10 cellular contexts compared by ENCODE assay signal in the genomic region with DNA sequence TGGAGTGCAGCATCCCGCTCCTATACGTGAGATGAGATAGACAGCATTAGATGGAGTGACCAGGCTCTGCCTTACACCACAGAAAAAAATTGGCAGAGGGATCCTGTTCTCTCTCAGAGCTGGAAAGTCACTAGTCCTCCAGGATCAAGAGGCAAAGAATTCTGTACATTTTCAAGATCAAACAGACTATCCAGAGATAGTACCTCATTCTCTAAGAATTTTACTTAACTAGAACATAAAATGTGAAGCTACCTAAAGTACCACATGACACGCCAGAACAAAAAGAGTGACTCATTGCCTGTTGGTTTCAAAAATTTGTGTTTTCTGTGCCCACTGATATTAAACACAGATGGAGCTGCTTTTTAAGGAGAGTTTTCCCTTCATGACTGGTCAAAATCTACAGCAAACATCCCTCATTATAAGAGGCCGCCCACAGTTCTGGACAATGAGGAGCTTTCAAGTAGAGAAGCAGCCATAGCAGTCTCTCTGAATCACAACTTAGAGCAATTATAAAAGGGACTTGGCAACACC. TPM values are rescaled to one million over a fixed set of nuclear protein-coding genes. Genes with fewer than 3 reads are reported as not detected.
A peak's percentile ranks its signal among the peaks of the same experiment; 100 is the strongest.
DNase-seq lines count a peak whose midpoint lies in the region; ATAC-seq, FAIRE-seq and TF ChIP-seq lines count a peak whose summit lies in the region.
"Had no signal": no experiment of that assay in that cellular context is flagged by ENCODE, and none has a peak within 500 bp of the region (broad histone marks: within the 10 kb centered on the region; RNA-seq: fewer than 3 reads in every experiment).

No MANE protein-coding gene starts in this region.

- H3K4me2 ChIP-seq in osteoblast (ENCODE audit: insufficient read depth, low read length), result peak overlapping the region; percentile 73

- H3K79me2 ChIP-seq in osteoblast (ENCODE audit: insufficient read depth, low read length), result peaks cover 21% of the 10 kb centered on the region

- no peaks in the 10 kb centered on the region for H3K27me3 ChIP-seq in osteoblast (ENCODE audit: insufficient read depth, low read length)
- no peaks in the 10 kb centered on the region for H3K27me3 ChIP-seq in pancreas
- H3K27me3 ChIP-seq: right lobe of liver, testis had no signal

- WGBS in pancreas, 2 donors, result 93 to 94% methylated on average over 4 of the region's 4 CpGs

- POLR2A ChIA-PET in GM10248 (lab: Yijun Ruan, JAX), result no interaction called here

- DNase-seq in AG09319 (ENCODE audit: extremely low read depth, low read depth) (peak; percentile 88), RCC 7860 (ENCODE audit: low spot score) (peak; percentile 62), epithelial cell of prostate (ENCODE audit: low read depth, low spot score) (no peak), osteoblast (ENCODE audit: insufficient read length, low spot score, missing footprints) (peak; percentile 90), pancreas (no peak), DMS 273 (lab: John Stamatoyannopoulos, UW; ENCODE audit: unreplicated experiment) (no peak), GM10248 (ENCODE audit: extremely low spot score) (no peak)
- DNase-seq: right lobe of liver, testis had no signal

- no peaks in the 10 kb centered on the region for H4K20me1 ChIP-seq in osteoblast (ENCODE audit: insufficient read depth, low read length)

- CTCF ChIA-PET in GM10248 (lab: Yijun Ruan, JAX), result interaction anchor here (3.0 kb wide), 1 partner anchor 13 kb away, joined by 8 read pairs; no protein-coding TSS in a partner anchor

- H3K4me3 ChIP-seq in osteoblast (ENCODE audit: insufficient read depth, low read length) (no peak overlapping the region), pancreas (no peak overlapping the region)
- H3K4me3 ChIP-seq: right lobe of liver, testis had no signal

- H3K9me3 ChIP-seq in osteoblast (ENCODE audit: low read depth, low read length) (no peaks in the 10 kb centered on the region), pancreas (no peaks in the 10 kb centered on the region)
- H3K9me3 ChIP-seq: right lobe of liver, testis had no signal

- ATAC-seq in pancreas (no peak), HG02852 (IDR thresholded peaks at IDR 0.05; ENCODE audit: unreplicated experiment) (no peak)
- ATAC-seq: right lobe of liver had no signal

- no peak overlapping the region for H2AFZ ChIP-seq in osteoblast (ENCODE audit: low read length)

- H3K27ac ChIP-seq in epithelial cell of prostate (peak overlapping the region; percentile 36), osteoblast (ENCODE audit: low read depth, low read length) (peak overlapping the region; percentile 80), pancreas (no peak overlapping the region)
- H3K27ac ChIP-seq: right lobe of liver had no signal

- intact Hi-C loops in pancreas (cut with DNase I), result no loop called here

- TF ChIP-seq CTCF in AG09319 (IDR thresholded peaks at IDR 0.05; ENCODE audit: low read depth, low read length) (no peak), osteoblast (IDR thresholded peaks at IDR 0.05; ENCODE audit: extremely low read depth, low read depth, low read length) (no peak), pancreas (IDR thresholded peaks at IDR 0.05) (no peak), GM10248 (IDR thresholded peaks at IDR 0.05; ENCODE audit: control extremely low read depth, extremely low read depth, low read depth, missing control alignments) (no peak)

- H3K36me3 ChIP-seq in osteoblast (ENCODE audit: insufficient read depth, low read length) (peaks cover 50% of the 10 kb centered on the region), pancreas (peaks cover 0 to 32% (median 10%) of the 10 kb centered on the region in 3 donors)

- peaks cover 22% of the 10 kb centered on the region for H3K4me1 ChIP-seq in osteoblast (ENCODE audit: insufficient read depth, low read length)
- no peaks in the 10 kb centered on the region for H3K4me1 ChIP-seq in pancreas
- H3K4me1 ChIP-seq: right lobe of liver, testis had no signal

- FAIRE-seq in RCC 7860 (lab: Jason Lieb, UNC) (peak; percentile 54), pancreas (lab: Jason Lieb, UNC) (no peak)

RNA-seq across cellular contexts. Expression of a gene that starts 32.3 kb away (rescaled TPM):
- not detected in 2 replicates for total RNA-seq in osteoblast
- total RNA-seq in pancreas, result under 1 TPM in 2 of 6 donors, not detected in 4; 0.12 to 0.15 TPM
- polyA plus RNA-seq in pancreas, result under 1 TPM in 1 of 2 donors, not detected in 1; 0.02 TPM

RNA-seq across cellular contexts. Expression of a gene that starts 44.4 kb away (rescaled TPM):
- total RNA-seq in osteoblast (0.29 and 0.36 TPM in 2 replicates), pancreas (1 to 10 TPM; 3.4 to 9.7 (median 8.1) TPM)
- 10 to 100 TPM in 1 of 2 donors, 1 to 10 TPM in 1; 9.8 to 21.6 TPM for polyA plus RNA-seq in pancreas

Comparison
In these comparisons a context has a peak if more than half of its experiments do, and no peak if none do; other contexts are left out.
1. DNase-seq: peak in AG09319 (single experiment), RCC 7860 (single experiment) and osteoblast (single experiment); none in epithelial cell of prostate (single experiment), pancreas (0 of 6), DMS 273 (single experiment) and GM10248 (single experiment).
2. H3K27ac ChIP-seq: peak in epithelial cell of prostate (single experiment) and osteoblast (single experiment); none in pancreas (0 of 4).